Comparison of ENCODE assay signal across 12 cellular contexts in the genomic region with DNA sequence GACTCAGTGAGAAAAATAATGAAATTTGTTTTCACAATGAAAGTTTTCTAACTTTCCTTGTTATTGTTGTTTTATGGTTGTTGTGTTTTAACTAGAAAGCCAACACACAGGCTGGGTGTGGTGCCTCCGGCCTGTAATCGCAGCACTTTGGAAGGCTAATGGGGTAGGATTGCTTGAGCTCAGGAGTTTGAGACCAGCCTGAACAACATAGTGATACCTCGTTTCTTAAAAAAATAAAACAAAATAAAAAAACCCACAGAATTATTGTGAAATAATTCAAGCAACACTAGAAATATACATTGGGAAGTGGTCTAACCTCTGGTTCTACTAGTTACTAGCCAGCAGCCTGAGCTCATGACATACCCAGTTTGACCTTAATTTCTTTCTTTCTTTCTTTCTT. TPM values are rescaled to one million over a fixed set of nuclear protein-coding genes. Genes with fewer than 3 reads are reported as not detected.
DNase-seq lines count a peak whose midpoint lies in the region; FAIRE-seq and TF ChIP-seq lines count a peak whose summit lies in the region.
"Had no signal": no experiment of that assay in that cellular context is flagged by ENCODE, and none has a peak within 500 bp of the region (broad histone marks: within the 10 kb centered on the region; RNA-seq: fewer than 3 reads in every experiment).

No MANE protein-coding gene starts in this region.

- no peak for FAIRE-seq in GM19239 (lab: Jason Lieb, UNC)

- no peaks in the 10 kb centered on the region for H3K9me3 ChIP-seq in AG04450 (ENCODE audit: control insufficient read depth, insufficient read depth, low read length)
- H3K9me3 ChIP-seq in mammary epithelial cell (replicated peaks; ENCODE audit: insufficient read depth, low read length): no peaks in the 10 kb centered on the region
- no peaks in the 10 kb centered on the region for H3K9me3 ChIP-seq in mononuclear cell (ENCODE audit: low read depth, low read length)

- no peaks in the 10 kb centered on the region for H3K79me2 ChIP-seq in mammary epithelial cell (ENCODE audit: insufficient read depth, low read length)

- CTCF ChIA-PET in AG04450 (lab: Charles Lee) (interaction anchor here (1.0 to 1.3 kb wide), 3 partner anchors 29 to 42 kb away, joined by 3 to 5 read pairs (median 4); no protein-coding TSS in a partner anchor), mammary epithelial cell (lab: Charles Lee; ENCODE audit: low non-redundant PET) (interaction anchor here (0.7 kb wide), 1 partner anchor 304 kb away, joined by 3 read pairs; no protein-coding TSS in a partner anchor)

- no peaks in the 10 kb centered on the region for H3K36me3 ChIP-seq in mammary epithelial cell (ENCODE audit: insufficient read depth, low read length)

- BruUV-seq in mammary epithelial cell (replicated peaks; lab: Mats Ljungman, UMichigan): no TSS peak

- H2AFZ ChIP-seq in mammary epithelial cell (ENCODE audit: low read depth, low read length): no peak overlapping the region

- H4K20me1 ChIP-seq in mammary epithelial cell (ENCODE audit: insufficient read depth, low read length): no peaks in the 10 kb centered on the region

- peaks cover 3% of the 10 kb centered on the region for H3K4me1 ChIP-seq in mammary epithelial cell (ENCODE audit: insufficient read depth, low read length)
- peaks cover 70% of the 10 kb centered on the region for H3K4me1 ChIP-seq in mononuclear cell (ENCODE audit: insufficient read depth, low read length)

- no peak overlapping the region for H3K9ac ChIP-seq in mammary epithelial cell (ENCODE audit: insufficient read depth, low read length)

- POLR2A ChIA-PET in AG04450 (lab: Yijun Ruan, JAX): no interaction called here

- H3K4me2 ChIP-seq in mammary epithelial cell (ENCODE audit: insufficient read depth, low read depth, low read length): peak overlapping the region; percentile 59

- no peak overlapping the region; the same call in 1 of the 2 replicates for H3K4me3 ChIP-seq in AG04450 (ENCODE audit: low read depth, low read length)
- no peak overlapping the region for H3K4me3 ChIP-seq in mammary epithelial cell (replicated peaks in 1 of 3; ENCODE audit: insufficient read depth in 1 of 3, low read depth in 2 of 3, low read length in 3 of 3)
- H3K4me3 ChIP-seq in mononuclear cell (ENCODE audit: low read length): peak overlapping the region; percentile 49

- in situ Hi-C loops in mammary epithelial cell (cut with MboI; ENCODE audit: low sequenced_read_pairs in 2 of 2): no loop called here

- intact Hi-C loops in mammary epithelial cell (cut with micrococcal nuclease): no loop called here

- H3K27ac ChIP-seq in AG04450 (ENCODE audit: low read depth, low read length) (peak overlapping the region; percentile 4), mammary epithelial cell (ENCODE audit: insufficient read depth, low read depth, low read length) (no peak overlapping the region)

- TF ChIP-seq CTCF in AG04450 (IDR thresholded peaks at IDR 0.05; ENCODE audit: low read depth, low read length): no peak
- TF ChIP-seq CTCF in mammary epithelial cell (conservative IDR thresholded peaks at IDR 0.05 in 1 of 2, IDR thresholded peaks at IDR 0.05 in 1 of 2; ENCODE audit: extremely low read depth in 1 of 2, insufficient read depth in 1 of 2, low read depth in 1 of 2, low read length in 2 of 2): no peak

- dilution Hi-C loops in mammary epithelial cell (cut with HindIII; ENCODE audit: low sequenced_read_pairs): no loop called here

- no peak for DNase-seq in AG04450 (ENCODE audit: low read depth, low spot score)
- peak; percentile 29 to 70 for DNase-seq in NOMO-1 (lab: John Stamatoyannopoulos, UW; ENCODE audit: unreplicated experiment in 2 of 2)
- no peak for DNase-seq in mammary epithelial cell
- no peak for DNase-seq in middle frontal gyrus (ENCODE audit: extremely low spot score, low spot score)
- no peak for DNase-seq in DMS53 (lab: John Stamatoyannopoulos, UW)
- DNase-seq in GM19239 (ENCODE audit: insufficient read length, low spot score): no peak
- no peak for DNase-seq in NCI-H2171 treated with DMSO at 0.1 percent for 48 hours (lab: John Stamatoyannopoulos, UW)
- DNase-seq: activated CD8-positive, alpha-beta memory T cell treated with anti-CD3 and anti-CD28 coated beads, Interleukin-2, amount 50 U/mL, for 48 hours; central memory CD4-positive, alpha-beta T cell; NCI-H2081 had no signal

- no peaks in the 10 kb centered on the region for H3K27me3 ChIP-seq in AG04450 (ENCODE audit: control insufficient read depth, insufficient read depth, low read length)
- H3K27me3 ChIP-seq in mammary epithelial cell (ENCODE audit: insufficient read depth, low read length): no peaks in the 10 kb centered on the region
- H3K27me3 ChIP-seq in mononuclear cell (ENCODE audit: insufficient read depth, low read length): no peaks in the 10 kb centered on the region

- WGBS in mammary epithelial cell (ENCODE audit: low coverage, missing lambda C conversion rate): 81% methylated on average over 3 of the region's 3 CpGs

RNA-seq across cellular contexts. Expression of gene MILR1, which starts 0.6 kb away (rescaled TPM):
- polyA plus RNA-seq in AG04450 (2011; rRNA removed): 5.1 and 5.4 TPM in 2 replicates
- polyA minus RNA-seq in AG04450 (2011; rRNA and poly(A)+ RNA removed): 2.8 and 3.7 TPM in 2 replicates
- total RNA-seq in mammary epithelial cell: under 1 TPM in 1 of 2 donors, not detected in 1; 0.33 TPM
- 2.5 TPM for polyA plus RNA-seq in mammary epithelial cell
- not detected for polyA minus RNA-seq in mammary epithelial cell
- total RNA-seq in mononuclear cell: 29.4 TPM
- total RNA-seq: naive thymus-derived CD8-positive, alpha-beta T cell had no signal
- polyA plus RNA-seq: naive thymus-derived CD8-positive, alpha-beta T cell had no signal

RNA-seq across cellular contexts. Expression of gene POLG2, which starts 47.3 kb away (rescaled TPM):
- 6.6 and 9.2 TPM in 2 replicates for polyA plus RNA-seq in AG04450 (2011; rRNA removed)
- 7.4 and 8.0 TPM in 2 replicates for polyA minus RNA-seq in AG04450 (2011; rRNA and poly(A)+ RNA removed)
- total RNA-seq in mammary epithelial cell: 10 to 100 TPM in 1 of 2 donors, 1 to 10 TPM in 1; 3.8 to 17.7 TPM
- 5.1 TPM for polyA plus RNA-seq in mammary epithelial cell
- polyA minus RNA-seq in mammary epithelial cell: 3.4 TPM
- total RNA-seq in mononuclear cell: 17.2 TPM

RNA-seq across cellular contexts. Expression of gene DDX5, which starts 56.5 kb away (rescaled TPM):
- polyA plus RNA-seq in AG04450 (2011; rRNA removed) (722 and 915 TPM in 2 replicates), mammary epithelial cell (459 TPM)
- polyA minus RNA-seq in AG04450 (2011; rRNA and poly(A)+ RNA removed): 642 and 842 TPM in 2 replicates
- total RNA-seq in mammary epithelial cell (100 to 1,000 TPM; 365 to 726 TPM), mononuclear cell (1,862 TPM)
- polyA minus RNA-seq in mammary epithelial cell: 589 TPM

RNA-seq across cellular contexts. Expression of gene CEP95, which starts 57.2 kb away (rescaled TPM):
- polyA plus RNA-seq in AG04450 (2011; rRNA removed): 18.6 and 29.8 TPM in 2 replicates
- 20.1 and 23.8 TPM in 2 replicates for polyA minus RNA-seq in AG04450 (2011; rRNA and poly(A)+ RNA removed)
- 10 to 100 TPM; 18.7 to 36.5 TPM for total RNA-seq in mammary epithelial cell
- polyA plus RNA-seq in mammary epithelial cell: 14.6 TPM
- polyA minus RNA-seq in mammary epithelial cell: 19.4 TPM
- 194 TPM for total RNA-seq in mononuclear cell

RNA-seq across cellular contexts. Expression of gene PECAM1, which starts 58.9 kb away (rescaled TPM):
- polyA plus RNA-seq in AG04450 (2011; rRNA removed): 0.01 TPM in 1 of 2 replicates, not detected in the other
- polyA minus RNA-seq in AG04450 (2011; rRNA and poly(A)+ RNA removed): 0.60 TPM in 1 of 2 replicates, not detected in the other
- total RNA-seq in mammary epithelial cell: under 1 TPM in 1 of 2 donors, not detected in 1; 0.42 TPM
- 0.01 TPM for polyA plus RNA-seq in mammary epithelial cell
- not detected for polyA minus RNA-seq in mammary epithelial cell
- total RNA-seq in mononuclear cell: 82.2 TPM

Comparison
In these comparisons a context has a peak if more than half of its experiments do, and no peak if none do; other contexts are left out.
1. DNase-seq: peak in NOMO-1 (2 of 2); none in AG04450 (single experiment), mammary epithelial cell (single experiment), middle frontal gyrus (single experiment), DMS53 (single experiment), GM19239 (single experiment) and NCI-H2171 treated with DMSO at 0.1 percent for 48 hours (single experiment).
2. RNA of gene MILR1, which starts 0.6 kb away (total RNA-seq): 29.4 TPM in mononuclear cell (single experiment); 0.33 TPM in mammary epithelial cell; every median in the first group is over 10 times any median in the second.